26 cellular contexts compared by ENCODE assay signal in the genomic region with DNA sequence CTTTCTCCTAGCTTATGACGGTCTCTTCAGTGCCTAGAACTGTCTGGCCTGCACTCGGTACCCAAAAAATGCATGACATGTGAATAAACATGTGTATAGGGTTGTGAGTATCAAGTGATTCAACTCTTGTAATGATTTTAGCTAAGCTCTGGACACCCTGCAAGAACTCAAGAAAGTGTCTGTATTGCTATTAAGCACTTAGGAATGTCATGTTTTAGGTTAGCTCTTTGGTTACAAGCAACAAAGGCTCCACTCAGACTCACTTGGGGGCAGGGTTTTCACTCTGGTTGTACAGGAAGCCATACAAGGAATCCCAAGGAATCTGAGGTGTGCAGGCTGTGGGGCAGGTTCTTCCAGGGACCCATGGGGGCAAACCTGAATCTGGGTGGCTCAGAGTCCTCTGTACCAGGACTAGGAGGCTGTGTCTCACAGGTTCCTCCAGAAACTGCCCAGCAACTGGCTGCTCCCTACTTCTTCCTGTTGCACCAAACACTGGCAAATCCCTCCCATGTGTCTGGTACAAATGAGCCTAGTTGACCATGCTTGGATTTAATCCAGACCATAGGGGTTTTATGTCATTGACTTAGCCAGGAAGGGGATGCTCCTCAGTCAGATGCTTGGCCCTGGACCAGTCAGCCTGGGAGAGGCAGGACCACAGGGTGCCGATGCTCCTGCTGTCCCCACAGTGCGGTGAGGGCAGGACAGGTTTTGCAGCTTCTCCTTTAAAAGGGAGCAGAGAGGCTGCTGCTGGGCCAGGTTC.
A peak's percentile ranks its signal among the peaks of the same experiment; 100 is the strongest.
DNase-seq lines count a peak whose midpoint lies in the region; TF ChIP-seq lines count a peak whose summit lies in the region.
"Had no signal": no experiment of that assay in that cellular context is flagged by ENCODE, and none has a peak within 500 bp of the region (broad histone marks: within the 10 kb centered on the region; RNA-seq: fewer than 3 reads in every experiment).

No MANE protein-coding gene starts in this region.

- H3K9me3 Mint-ChIP-seq in HFFc6: no peaks in the 10 kb centered on the region
- H3K9me3 Mint-ChIP-seq: central memory CD8-positive, alpha-beta T cell; endodermal cell; nephron; T-helper 2 cell treated with Interferon-gamma antibody and Interleukin-4, amounts not matched to agents 5 μg/mL and 100 μg/mL, for 36 hours had no signal

- H3K4me1 Mint-ChIP-seq in HFFc6 (ENCODE audit: low read depth): no peaks in the 10 kb centered on the region
- H3K4me1 Mint-ChIP-seq: activated CD4-positive, alpha-beta T cell treated with anti-CD3 and anti-CD28 coated beads for 36 hours; central memory CD8-positive, alpha-beta T cell; nephron had no signal

- peaks cover 0 to 20% (median 9%) of the 10 kb centered on the region in 10 experiments; a peak in 12 of 20 replicates for H3K4me1 ChIP-seq in BLaER1 treated with 17β-estradiol and CSF1 and Interleukin-3, amounts not matched to agents 10 nM and 100 nM
- H3K4me1 ChIP-seq: Peyer's patch had no signal

- H3K4me2 ChIP-seq in BLaER1 treated with 17β-estradiol and CSF1 and Interleukin-3, amounts not matched to agents 10 nM and 100 nM: peak overlapping the region in 6 of 11 experiments; percentile 7 to 35 (median 26); a peak in 7 of 22 replicates
- H3K4me2 ChIP-seq: smooth muscle cell had no signal

- no peaks in the 10 kb centered on the region for H3K36me3 ChIP-seq in BLaER1 treated with 17β-estradiol and CSF1 and Interleukin-3, amounts not matched to agents 10 nM and 100 nM
- H3K36me3 ChIP-seq: Peyer's patch had no signal

- H4K20me1 ChIP-seq in BLaER1 treated with 17β-estradiol and CSF1 and Interleukin-3, amounts not matched to agents 10 nM and 100 nM: no peaks in the 10 kb centered on the region

- H3K9ac ChIP-seq in BLaER1 treated with 17β-estradiol and CSF1 and Interleukin-3, amounts not matched to agents 10 nM and 100 nM: no peak overlapping the region

- TF ChIP-seq CTCF in HFFc6 (IDR thresholded peaks at IDR 0.05) (no peak), fibroblast of villous mesenchyme (IDR thresholded peaks at IDR 0.05; ENCODE audit: insufficient read depth, low read depth, low read length) (no peak), retinal pigment epithelial cell (conservative IDR thresholded peaks at IDR 0.05; ENCODE audit: low read depth, low read length) (no peak)

- no peaks in the 10 kb centered on the region for H3K27me3 ChIP-seq in BLaER1 treated with 17β-estradiol and CSF1 and Interleukin-3, amounts not matched to agents 10 nM and 100 nM
- H3K27me3 ChIP-seq: Peyer's patch had no signal

- H3K4me3 ChIP-seq in BLaER1 treated with 17β-estradiol and CSF1 and Interleukin-3, amounts not matched to agents 10 nM and 100 nM: no peak overlapping the region
- H3K4me3 ChIP-seq in fibroblast of villous mesenchyme (ENCODE audit: low read depth, low read length): no peak overlapping the region
- no peak overlapping the region for H3K4me3 ChIP-seq in retinal pigment epithelial cell (ENCODE audit: low read length)
- H3K4me3 ChIP-seq: Peyer's patch, smooth muscle cell had no signal

- peaks cover 6% of the 10 kb centered on the region; the same call in 1 of the 2 replicates for H3K27me3 Mint-ChIP-seq in HFFc6 (ENCODE audit: insufficient read depth)
- H3K27me3 Mint-ChIP-seq: activated CD4-positive, alpha-beta T cell treated with anti-CD3 and anti-CD28 coated beads for 36 hours; central memory CD8-positive, alpha-beta T cell had no signal

- peak; percentile 53 for DNase-seq in HFFc6
- DNase-seq in fibroblast of villous mesenchyme (ENCODE audit: low read depth): peak; percentile 37
- DNase-seq in retinal pigment epithelial cell (ENCODE audit: low read depth): peak; percentile 13
- no peak for DNase-seq in cardiac septum (ENCODE audit: low spot score)
- DNase-seq in activated CD4-positive, alpha-beta T cell treated with anti-CD3 and anti-CD28 coated beads for 4 hours: no peak
- no peak for DNase-seq in caudate nucleus (lab: John Stamatoyannopoulos, UW)
- DNase-seq: activated CD4-positive, alpha-beta T cell treated with anti-CD3 and anti-CD28 coated beads for 36 hours; anterior cingulate cortex; C1 segment of cervical spinal cord; endodermal cell; foreskin melanocyte; GOT3; left cardiac atrium; NCI-H1048; NCI-H82; Peyer's patch; SIG-M5; stimulated activated naive CD8-positive, alpha-beta T cell treated with anti-CD3 and anti-CD28 coated beads, Interleukin-15, Interleukin-2, amounts not matched to agents 100 U/mL and 50 U/mL, for 24 hours had no signal

- H3K36me3 Mint-ChIP-seq in HFFc6 (ENCODE audit: low read depth): no peaks in the 10 kb centered on the region
- H3K36me3 Mint-ChIP-seq: activated naive CD8-positive, alpha-beta T cell had no signal

- H3K4me3 Mint-ChIP-seq in HFFc6: no peak overlapping the region
- H3K4me3 Mint-ChIP-seq: activated CD4-positive, alpha-beta T cell treated with anti-CD3 and anti-CD28 coated beads for 36 hours; activated naive CD8-positive, alpha-beta T cell; central memory CD8-positive, alpha-beta T cell; endodermal cell; nephron; T-helper 2 cell treated with Interferon-gamma antibody and Interleukin-4, amounts not matched to agents 5 μg/mL and 100 μg/mL, for 36 hours had no signal

- H3K27ac Mint-ChIP-seq in HFFc6: no peak overlapping the region
- H3K27ac Mint-ChIP-seq: activated CD4-positive, alpha-beta T cell treated with anti-CD3 and anti-CD28 coated beads for 36 hours; activated naive CD8-positive, alpha-beta T cell; endodermal cell; nephron; T-helper 2 cell treated with Interferon-gamma antibody and Interleukin-4, amounts not matched to agents 5 μg/mL and 100 μg/mL, for 36 hours had no signal

- H3K9me3 ChIP-seq in BLaER1 treated with 17β-estradiol and CSF1 and Interleukin-3, amounts not matched to agents 10 nM and 100 nM (replicated peaks in 1 of 11): peaks cover 0 to 39% (median 19%) of the 10 kb centered on the region in 11 experiments; a peak in 15 of 22 replicates
- H3K9me3 ChIP-seq: Caco-2, Peyer's patch had no signal

- intact Hi-C loops in cardiac septum (cut with DNase I): no loop called here

- H3K27ac ChIP-seq in BLaER1 treated with 17β-estradiol and CSF1 and Interleukin-3, amounts not matched to agents 10 nM and 100 nM: peak overlapping the region in 1 of 11 experiments; percentile 2; a peak in 1 of 22 replicates
- H3K27ac ChIP-seq in caudate nucleus (ENCODE audit: low read depth, low read length): no peak overlapping the region
- H3K27ac ChIP-seq: Peyer's patch, VCaP had no signal

Comparison
In these comparisons a context has a peak if more than half of its experiments do, and no peak if none do; other contexts are left out.
1. DNase-seq: peak in HFFc6 (single experiment), fibroblast of villous mesenchyme (single experiment) and retinal pigment epithelial cell (single experiment); none in cardiac septum (single experiment), activated CD4-positive, alpha-beta T cell treated with anti-CD3 and anti-CD28 coated beads for 4 hours (0 of 2) and caudate nucleus (0 of 61).